1 cellular context compared by ENCODE assay signal in the genomic region with DNA sequence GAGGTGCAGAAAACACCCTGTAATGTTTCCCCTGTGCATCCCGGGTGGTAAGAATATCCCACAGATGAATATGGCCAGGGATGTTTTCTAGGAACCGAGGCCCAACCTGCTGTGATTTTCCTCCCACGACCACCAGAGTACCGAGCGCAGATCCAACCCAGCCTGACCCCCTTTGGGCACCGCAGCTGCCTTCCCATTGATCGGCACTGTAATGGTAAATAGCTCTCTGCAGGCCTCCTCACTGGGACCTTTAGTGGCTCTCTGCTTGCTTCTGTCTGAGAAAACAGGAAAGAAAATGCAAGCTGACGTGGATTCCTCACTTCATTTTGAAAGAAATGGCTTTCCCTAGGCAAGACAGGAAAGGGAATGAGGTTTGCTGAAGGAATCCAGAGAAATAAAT.
TF ChIP-seq lines count a peak whose summit lies in the region.

No MANE protein-coding gene starts in this region.

TF ChIP-seq in H1, 55 proteins besides CTCF, POLR2A, EP300 and RAD21:
- TF ChIP-seq BACH1 (IDR thresholded peaks at IDR 0.05; ENCODE audit: low read length): 0 out of 2 replicates have a peak, but pooled peaks have one; percentile 5
- no peak for TF ChIP-seq TCF12 (IDR thresholded peaks at IDR 0.05; ENCODE audit: low read depth, low read length)
- TF ChIP-seq NANOG (IDR thresholded peaks at IDR 0.05; ENCODE audit: insufficient read depth, low read depth, low read length, poor library complexity, severe bottlenecking): peak; percentile 74
- TF ChIP-seq HDAC2 (IDR thresholded peaks at IDR 0.05; ENCODE audit: borderline replicate concordance in 1 of 2, low read depth in 2 of 2, low read length in 2 of 2): peak in 1 of 2 experiments; percentile 91; a peak in 2 of 4 replicates
- no peak for TF ChIP-seq POLR2AphosphoS5 (IDR thresholded peaks at IDR 0.05; ENCODE audit: low read depth, low read length)
- TF ChIP-seq GTF2F1 (IDR thresholded peaks at IDR 0.05; ENCODE audit: borderline replicate concordance, low read depth, low read length): no peak
- 0 out of 2 replicates have a peak, but pooled peaks have one; percentile 43 for TF ChIP-seq TEAD4 (IDR thresholded peaks at IDR 0.05; ENCODE audit: low read depth, low read length)
